Comparison of ENCODE assay signal across 1 cellular context in the genomic region with DNA sequence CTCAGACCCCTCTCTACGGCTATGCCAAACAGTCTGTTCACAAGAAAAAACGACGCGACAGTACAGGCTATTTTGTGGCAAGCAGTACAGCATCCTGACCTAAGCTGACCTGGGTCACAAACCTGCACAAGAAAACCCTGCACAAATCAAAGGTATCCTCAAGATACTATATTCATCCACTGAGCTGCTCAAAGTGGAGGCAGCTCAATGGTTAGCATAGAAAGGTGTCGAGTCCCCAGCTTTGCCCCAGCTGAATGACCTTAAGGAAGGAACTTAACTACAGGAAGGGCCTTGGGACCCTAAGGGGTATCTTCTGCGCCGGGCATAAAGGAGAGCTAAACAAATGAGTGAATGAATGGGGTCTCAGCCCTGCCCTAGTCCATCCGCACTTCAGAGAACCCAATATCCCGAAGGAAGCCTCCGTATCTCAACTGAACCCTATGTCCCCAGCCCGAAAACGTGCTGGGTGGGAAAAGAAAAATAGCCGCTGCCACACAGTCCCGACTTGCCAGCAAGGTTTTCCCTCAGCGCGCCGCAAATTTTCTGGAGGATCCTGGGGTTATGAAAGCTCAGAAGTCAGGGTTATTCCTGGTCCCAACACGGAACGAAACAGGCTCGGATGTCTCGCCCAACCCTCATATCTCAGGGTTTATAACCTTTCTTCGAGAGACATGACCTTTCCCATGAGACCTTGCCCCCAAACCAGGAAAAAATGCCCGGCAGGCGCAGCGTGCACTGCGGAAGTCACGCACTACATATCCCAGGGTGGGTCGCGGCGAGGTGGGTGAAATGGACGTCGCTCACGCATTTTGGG.
TF ChIP-seq lines count a peak whose summit lies in the region.

A gene with protein sequence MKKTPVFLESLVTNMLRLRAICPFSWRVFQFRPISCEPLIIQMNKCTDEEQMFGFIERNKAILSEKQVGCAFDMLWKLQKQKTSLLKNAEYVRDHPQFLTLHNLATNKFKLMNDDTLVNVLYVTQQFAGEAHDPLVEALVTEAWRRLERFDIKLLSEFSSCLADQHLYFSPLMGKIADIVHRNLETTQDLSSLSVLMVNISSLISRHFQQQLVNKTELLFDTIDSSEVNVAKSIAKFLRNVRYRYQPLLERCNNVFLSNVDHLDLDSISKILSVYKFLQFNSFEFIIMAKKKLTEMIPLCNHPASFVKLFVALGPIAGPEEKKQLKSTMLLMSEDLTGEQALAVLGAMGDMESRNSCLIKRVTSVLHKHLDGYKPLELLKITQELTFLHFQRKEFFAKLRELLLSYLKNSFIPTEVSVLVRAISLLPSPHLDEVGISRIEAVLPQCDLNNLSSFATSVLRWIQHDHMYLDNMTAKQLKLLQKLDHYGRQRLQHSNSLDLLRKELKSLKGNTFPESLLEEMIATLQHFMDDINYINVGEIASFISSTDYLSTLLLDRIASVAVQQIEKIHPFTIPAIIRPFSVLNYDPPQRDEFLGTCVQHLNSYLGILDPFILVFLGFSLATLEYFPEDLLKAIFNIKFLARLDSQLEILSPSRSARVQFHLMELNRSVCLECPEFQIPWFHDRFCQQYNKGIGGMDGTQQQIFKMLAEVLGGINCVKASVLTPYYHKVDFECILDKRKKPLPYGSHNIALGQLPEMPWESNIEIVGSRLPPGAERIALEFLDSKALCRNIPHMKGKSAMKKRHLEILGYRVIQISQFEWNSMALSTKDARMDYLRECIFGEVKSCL (minus strand): TSS at position 706 of the 814 bp plus-strand sequence. CDS start 1,836 bp downstream, outside the sequence.

TF ChIP-seq in GM12878, 131 proteins besides CTCF, POLR2A, EP300 and RAD21 (continued from another document and continues in another):
- TF ChIP-seq MTA2 (IDR thresholded peaks at IDR 0.05; ENCODE audit: low read depth) (peak; percentile 31), WRNIP1 (IDR thresholded peaks at IDR 0.05; ENCODE audit: borderline replicate concordance, low read depth, low read length) (no peak), PML (IDR thresholded peaks at IDR 0.05; ENCODE audit: low read length) (peak; percentile 69; the same call in 1 of the 2 replicates), NBN (IDR thresholded peaks at IDR 0.05) (0 out of 2 replicates have a peak, but pooled peaks have one; percentile 40), TARDBP (IDR thresholded peaks at IDR 0.05; ENCODE audit: borderline replicate concordance) (peak; percentile 93), EGR1 (IDR thresholded peaks at IDR 0.05; ENCODE audit: borderline replicate concordance in 1 of 2, low read depth in 2 of 2, low read length in 2 of 2) (peak; percentile 47 to 86; a peak in 2 of 3 replicates), YY1 (IDR thresholded peaks at IDR 0.05; ENCODE audit: low read depth, low read length) (peak; percentile 97), CREB1 (IDR thresholded peaks at IDR 0.05; ENCODE audit: low read depth) (peak; percentile 97), IKZF2 (IDR thresholded peaks at IDR 0.05) (peak; percentile 82 to 90), GATAD2B (conservative IDR thresholded peaks at IDR 0.05; ENCODE audit: low read depth) (no peak), SIX5 (IDR thresholded peaks at IDR 0.05; ENCODE audit: low read depth, low read length, severe bottlenecking) (peak; percentile 100), CHD2 (IDR thresholded peaks at IDR 0.05; ENCODE audit: borderline replicate concordance, low read depth, low read length) (peak; percentile 91), STAT1 (conservative IDR thresholded peaks at IDR 0.05) (no peak), CEBPB (IDR thresholded peaks at IDR 0.05; ENCODE audit: borderline replicate concordance in 1 of 2, low read depth in 2 of 2, low read length in 2 of 2) (no peak), IRF4 (IDR thresholded peaks at IDR 0.05; ENCODE audit: low read depth, low read length) (0 out of 2 replicates have a peak, but pooled peaks have one; percentile 35), RUNX3 (IDR thresholded peaks at IDR 0.05; ENCODE audit: low read length) (peak; percentile 82), CBX5 (IDR thresholded peaks at IDR 0.05; ENCODE audit: low read depth) (no peak), SPI1 (IDR thresholded peaks at IDR 0.05; ENCODE audit: borderline replicate concordance, insufficient read depth, low read depth, low read length) (peak; percentile 56; the same call in 1 of the 2 replicates), NR2C1 (IDR thresholded peaks at IDR 0.05) (peak; percentile 90), NR2F1 (conservative IDR thresholded peaks at IDR 0.05) (peak; percentile 96), POU2F2 (IDR thresholded peaks at IDR 0.05; ENCODE audit: borderline replicate concordance, low read depth, low read length) (peak; percentile 76; the same call in 2 of the 3 replicates), MXI1 (IDR thresholded peaks at IDR 0.05; ENCODE audit: low read depth, low read length) (peak; percentile 73; the same call in 1 of the 2 replicates), SIN3A (IDR thresholded peaks at IDR 0.05; ENCODE audit: low read depth, low read length) (0 out of 2 replicates have a peak, but pooled peaks have one; percentile 12), CREM (IDR thresholded peaks at IDR 0.05; ENCODE audit: low read depth) (peak; percentile 98), ESRRA (IDR thresholded peaks at IDR 0.05; ENCODE audit: low read length) (peak; percentile 82), SREBF1 (IDR thresholded peaks at IDR 0.05; ENCODE audit: low read length) (peak; percentile 80), MEF2B (IDR thresholded peaks at IDR 0.05; ENCODE audit: partially characterized antibody, poor library complexity, severe bottlenecking) (peak; percentile 39), RELA (IDR thresholded peaks at IDR 0.05; ENCODE audit: borderline replicate concordance, partially characterized antibody) (peak; percentile 54), HCFC1 (IDR thresholded peaks at IDR 0.05; ENCODE audit: low read length) (peak; percentile 100), TCF3 (IDR thresholded peaks at IDR 0.05; ENCODE audit: borderline replicate concordance, insufficient read depth, low read depth, low read length) (0 out of 2 replicates have a peak, but pooled peaks have one; percentile 35)
- TF ChIP-seq, protein P1, sequence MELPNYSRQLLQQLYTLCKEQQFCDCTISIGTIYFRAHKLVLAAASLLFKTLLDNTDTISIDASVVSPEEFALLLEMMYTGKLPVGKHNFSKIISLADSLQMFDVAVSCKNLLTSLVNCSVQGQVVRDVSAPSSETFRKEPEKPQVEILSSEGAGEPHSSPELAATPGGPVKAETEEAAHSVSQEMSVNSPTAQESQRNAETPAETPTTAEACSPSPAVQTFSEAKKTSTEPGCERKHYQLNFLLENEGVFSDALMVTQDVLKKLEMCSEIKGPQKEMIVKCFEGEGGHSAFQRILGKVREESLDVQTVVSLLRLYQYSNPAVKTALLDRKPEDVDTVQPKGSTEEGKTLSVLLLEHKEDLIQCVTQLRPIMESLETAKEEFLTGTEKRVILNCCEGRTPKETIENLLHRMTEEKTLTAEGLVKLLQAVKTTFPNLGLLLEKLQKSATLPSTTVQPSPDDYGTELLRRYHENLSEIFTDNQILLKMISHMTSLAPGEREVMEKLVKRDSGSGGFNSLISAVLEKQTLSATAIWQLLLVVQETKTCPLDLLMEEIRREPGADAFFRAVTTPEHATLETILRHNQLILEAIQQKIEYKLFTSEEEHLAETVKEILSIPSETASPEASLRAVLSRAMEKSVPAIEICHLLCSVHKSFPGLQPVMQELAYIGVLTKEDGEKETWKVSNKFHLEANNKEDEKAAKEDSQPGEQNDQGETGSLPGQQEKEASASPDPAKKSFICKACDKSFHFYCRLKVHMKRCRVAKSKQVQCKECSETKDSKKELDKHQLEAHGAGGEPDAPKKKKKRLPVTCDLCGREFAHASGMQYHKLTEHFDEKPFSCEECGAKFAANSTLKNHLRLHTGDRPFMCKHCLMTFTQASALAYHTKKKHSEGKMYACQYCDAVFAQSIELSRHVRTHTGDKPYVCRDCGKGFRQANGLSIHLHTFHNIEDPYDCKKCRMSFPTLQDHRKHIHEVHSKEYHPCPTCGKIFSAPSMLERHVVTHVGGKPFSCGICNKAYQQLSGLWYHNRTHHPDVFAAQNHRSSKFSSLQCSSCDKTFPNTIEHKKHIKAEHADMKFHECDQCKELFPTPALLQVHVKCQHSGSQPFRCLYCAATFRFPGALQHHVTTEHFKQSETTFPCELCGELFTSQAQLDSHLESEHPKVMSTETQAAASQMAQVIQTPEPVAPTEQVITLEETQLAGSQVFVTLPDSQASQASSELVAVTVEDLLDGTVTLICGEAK (IDR thresholded peaks at IDR 0.05; ENCODE audit: borderline replicate concordance), result peak; percentile 62; the same call in 1 of the 2 replicates
- TF ChIP-seq, protein P2, sequence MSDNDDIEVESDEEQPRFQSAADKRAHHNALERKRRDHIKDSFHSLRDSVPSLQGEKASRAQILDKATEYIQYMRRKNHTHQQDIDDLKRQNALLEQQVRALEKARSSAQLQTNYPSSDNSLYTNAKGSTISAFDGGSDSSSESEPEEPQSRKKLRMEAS (IDR thresholded peaks at IDR 0.05; ENCODE audit: low read depth, low read length), result peak; percentile 77
- TF ChIP-seq, protein P3, sequence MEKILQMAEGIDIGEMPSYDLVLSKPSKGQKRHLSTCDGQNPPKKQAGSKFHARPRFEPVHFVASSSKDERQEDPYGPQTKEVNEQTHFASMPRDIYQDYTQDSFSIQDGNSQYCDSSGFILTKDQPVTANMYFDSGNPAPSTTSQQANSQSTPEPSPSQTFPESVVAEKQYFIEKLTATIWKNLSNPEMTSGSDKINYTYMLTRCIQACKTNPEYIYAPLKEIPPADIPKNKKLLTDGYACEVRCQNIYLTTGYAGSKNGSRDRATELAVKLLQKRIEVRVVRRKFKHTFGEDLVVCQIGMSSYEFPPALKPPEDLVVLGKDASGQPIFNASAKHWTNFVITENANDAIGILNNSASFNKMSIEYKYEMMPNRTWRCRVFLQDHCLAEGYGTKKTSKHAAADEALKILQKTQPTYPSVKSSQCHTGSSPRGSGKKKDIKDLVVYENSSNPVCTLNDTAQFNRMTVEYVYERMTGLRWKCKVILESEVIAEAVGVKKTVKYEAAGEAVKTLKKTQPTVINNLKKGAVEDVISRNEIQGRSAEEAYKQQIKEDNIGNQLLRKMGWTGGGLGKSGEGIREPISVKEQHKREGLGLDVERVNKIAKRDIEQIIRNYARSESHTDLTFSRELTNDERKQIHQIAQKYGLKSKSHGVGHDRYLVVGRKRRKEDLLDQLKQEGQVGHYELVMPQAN (conservative IDR thresholded peaks at IDR 0.05), result peak; percentile 67
- TF ChIP-seq, protein P4, sequence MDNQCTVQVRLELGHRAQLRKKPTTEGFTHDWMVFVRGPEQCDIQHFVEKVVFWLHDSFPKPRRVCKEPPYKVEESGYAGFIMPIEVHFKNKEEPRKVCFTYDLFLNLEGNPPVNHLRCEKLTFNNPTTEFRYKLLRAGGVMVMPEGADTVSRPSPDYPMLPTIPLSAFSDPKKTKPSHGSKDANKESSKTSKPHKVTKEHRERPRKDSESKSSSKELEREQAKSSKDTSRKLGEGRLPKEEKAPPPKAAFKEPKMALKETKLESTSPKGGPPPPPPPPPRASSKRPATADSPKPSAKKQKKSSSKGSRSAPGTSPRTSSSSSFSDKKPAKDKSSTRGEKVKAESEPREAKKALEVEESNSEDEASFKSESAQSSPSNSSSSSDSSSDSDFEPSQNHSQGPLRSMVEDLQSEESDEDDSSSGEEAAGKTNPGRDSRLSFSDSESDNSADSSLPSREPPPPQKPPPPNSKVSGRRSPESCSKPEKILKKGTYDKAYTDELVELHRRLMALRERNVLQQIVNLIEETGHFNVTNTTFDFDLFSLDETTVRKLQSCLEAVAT (IDR thresholded peaks at IDR 0.05), result no peak
- TF ChIP-seq, protein P5, sequence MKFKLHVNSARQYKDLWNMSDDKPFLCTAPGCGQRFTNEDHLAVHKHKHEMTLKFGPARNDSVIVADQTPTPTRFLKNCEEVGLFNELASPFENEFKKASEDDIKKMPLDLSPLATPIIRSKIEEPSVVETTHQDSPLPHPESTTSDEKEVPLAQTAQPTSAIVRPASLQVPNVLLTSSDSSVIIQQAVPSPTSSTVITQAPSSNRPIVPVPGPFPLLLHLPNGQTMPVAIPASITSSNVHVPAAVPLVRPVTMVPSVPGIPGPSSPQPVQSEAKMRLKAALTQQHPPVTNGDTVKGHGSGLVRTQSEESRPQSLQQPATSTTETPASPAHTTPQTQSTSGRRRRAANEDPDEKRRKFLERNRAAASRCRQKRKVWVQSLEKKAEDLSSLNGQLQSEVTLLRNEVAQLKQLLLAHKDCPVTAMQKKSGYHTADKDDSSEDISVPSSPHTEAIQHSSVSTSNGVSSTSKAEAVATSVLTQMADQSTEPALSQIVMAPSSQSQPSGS (IDR thresholded peaks at IDR 0.05; ENCODE audit: low read length), result no peak
- TF ChIP-seq, protein P6, sequence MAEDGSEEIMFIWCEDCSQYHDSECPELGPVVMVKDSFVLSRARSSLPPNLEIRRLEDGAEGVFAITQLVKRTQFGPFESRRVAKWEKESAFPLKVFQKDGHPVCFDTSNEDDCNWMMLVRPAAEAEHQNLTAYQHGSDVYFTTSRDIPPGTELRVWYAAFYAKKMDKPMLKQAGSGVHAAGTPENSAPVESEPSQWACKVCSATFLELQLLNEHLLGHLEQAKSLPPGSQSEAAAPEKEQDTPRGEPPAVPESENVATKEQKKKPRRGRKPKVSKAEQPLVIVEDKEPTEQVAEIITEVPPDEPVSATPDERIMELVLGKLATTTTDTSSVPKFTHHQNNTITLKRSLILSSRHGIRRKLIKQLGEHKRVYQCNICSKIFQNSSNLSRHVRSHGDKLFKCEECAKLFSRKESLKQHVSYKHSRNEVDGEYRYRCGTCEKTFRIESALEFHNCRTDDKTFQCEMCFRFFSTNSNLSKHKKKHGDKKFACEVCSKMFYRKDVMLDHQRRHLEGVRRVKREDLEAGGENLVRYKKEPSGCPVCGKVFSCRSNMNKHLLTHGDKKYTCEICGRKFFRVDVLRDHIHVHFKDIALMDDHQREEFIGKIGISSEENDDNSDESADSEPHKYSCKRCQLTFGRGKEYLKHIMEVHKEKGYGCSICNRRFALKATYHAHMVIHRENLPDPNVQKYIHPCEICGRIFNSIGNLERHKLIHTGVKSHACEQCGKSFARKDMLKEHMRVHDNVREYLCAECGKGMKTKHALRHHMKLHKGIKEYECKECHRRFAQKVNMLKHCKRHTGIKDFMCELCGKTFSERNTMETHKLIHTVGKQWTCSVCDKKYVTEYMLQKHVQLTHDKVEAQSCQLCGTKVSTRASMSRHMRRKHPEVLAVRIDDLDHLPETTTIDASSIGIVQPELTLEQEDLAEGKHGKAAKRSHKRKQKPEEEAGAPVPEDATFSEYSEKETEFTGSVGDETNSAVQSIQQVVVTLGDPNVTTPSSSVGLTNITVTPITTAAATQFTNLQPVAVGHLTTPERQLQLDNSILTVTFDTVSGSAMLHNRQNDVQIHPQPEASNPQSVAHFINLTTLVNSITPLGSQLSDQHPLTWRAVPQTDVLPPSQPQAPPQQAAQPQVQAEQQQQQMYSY (CRISPR knock-in tag; IDR thresholded peaks at IDR 0.05), result no peak
- TF ChIP-seq, protein P7, sequence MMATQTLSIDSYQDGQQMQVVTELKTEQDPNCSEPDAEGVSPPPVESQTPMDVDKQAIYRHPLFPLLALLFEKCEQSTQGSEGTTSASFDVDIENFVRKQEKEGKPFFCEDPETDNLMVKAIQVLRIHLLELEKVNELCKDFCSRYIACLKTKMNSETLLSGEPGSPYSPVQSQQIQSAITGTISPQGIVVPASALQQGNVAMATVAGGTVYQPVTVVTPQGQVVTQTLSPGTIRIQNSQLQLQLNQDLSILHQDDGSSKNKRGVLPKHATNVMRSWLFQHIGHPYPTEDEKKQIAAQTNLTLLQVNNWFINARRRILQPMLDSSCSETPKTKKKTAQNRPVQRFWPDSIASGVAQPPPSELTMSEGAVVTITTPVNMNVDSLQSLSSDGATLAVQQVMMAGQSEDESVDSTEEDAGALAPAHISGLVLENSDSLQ (IDR thresholded peaks at IDR 0.05), result peak; percentile 87
